1 cellular context compared by ENCODE assay signal in the genomic region with DNA sequence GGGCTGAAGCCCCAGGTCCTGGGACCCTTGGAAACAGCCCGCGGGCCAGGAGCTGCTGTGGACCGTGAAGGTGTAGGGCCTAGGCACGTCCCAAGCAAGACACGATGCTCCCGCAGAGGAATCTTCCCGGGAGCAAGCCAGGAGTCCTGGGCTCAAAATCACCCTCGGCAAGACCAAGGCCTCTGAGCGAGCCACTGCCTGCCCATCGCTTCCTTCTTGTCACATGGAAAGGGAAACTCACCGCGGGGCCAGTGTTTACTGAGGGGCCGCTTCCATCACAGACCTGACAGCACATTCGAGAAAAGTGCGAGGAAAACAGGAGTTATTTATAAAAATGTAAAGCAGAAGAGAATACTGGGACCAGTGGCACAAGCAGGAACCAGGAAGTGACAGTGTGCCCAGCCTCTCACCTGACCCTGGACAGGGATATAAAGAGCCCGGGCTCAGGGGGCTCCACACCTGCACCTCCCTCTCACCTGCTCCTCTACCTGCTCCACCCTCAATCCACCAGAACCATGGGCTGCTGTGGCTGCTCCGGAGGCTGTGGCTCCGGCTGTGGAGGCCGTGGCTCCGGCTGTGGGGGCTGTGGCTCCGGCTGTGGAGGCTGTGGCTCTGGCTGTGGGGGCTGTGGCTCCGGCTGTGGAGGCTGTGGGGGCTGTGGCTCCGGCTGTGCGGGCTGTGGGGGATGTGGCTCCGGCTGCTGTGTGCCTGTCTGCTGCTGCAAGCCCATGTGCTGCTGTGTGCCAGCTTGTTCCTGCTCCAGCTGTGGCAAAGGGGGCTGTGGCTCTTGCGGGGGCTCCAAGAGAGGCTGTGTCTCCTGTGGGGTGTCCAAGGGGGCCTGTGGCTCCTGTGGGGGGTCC.
TF ChIP-seq lines count a peak whose summit lies in the region.

A gene with protein sequence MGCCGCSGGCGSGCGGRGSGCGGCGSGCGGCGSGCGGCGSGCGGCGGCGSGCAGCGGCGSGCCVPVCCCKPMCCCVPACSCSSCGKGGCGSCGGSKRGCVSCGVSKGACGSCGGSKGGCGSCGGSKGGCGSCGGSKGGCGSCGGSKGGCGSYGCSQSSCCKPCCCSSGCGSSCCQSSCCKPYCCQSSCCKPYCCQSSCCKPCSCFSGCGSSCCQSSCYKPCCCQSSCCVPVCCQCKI (plus strand): TSS at position 450 of the 860 bp plus-strand sequence. CDS start 66 bp downstream, at position 516.

TF ChIP-seq in IMR-90, 13 proteins besides CTCF, POLR2A, EP300 and RAD21:
- TF ChIP-seq MAFK (IDR thresholded peaks at IDR 0.05; ENCODE audit: low read depth, low read length), result no peak
- TF ChIP-seq FOS (IDR thresholded peaks at IDR 0.05; ENCODE audit: low read depth, low read length), result no peak
- TF ChIP-seq CEBPB (IDR thresholded peaks at IDR 0.05; ENCODE audit: low read depth, low read length), result no peak
- no peak for TF ChIP-seq RCOR1 (IDR thresholded peaks at IDR 0.05; ENCODE audit: insufficient replicate concordance, low read length)
- no peak for TF ChIP-seq BHLHE40 (IDR thresholded peaks at IDR 0.05; ENCODE audit: low read depth, low read length)
- TF ChIP-seq CHD1 (IDR thresholded peaks at IDR 0.05; ENCODE audit: low read depth, low read length), result no peak
- TF ChIP-seq MXI1 (IDR thresholded peaks at IDR 0.05; ENCODE audit: borderline replicate concordance, low read depth, low read length), result no peak
- TF ChIP-seq ELK1 (IDR thresholded peaks at IDR 0.05; ENCODE audit: borderline replicate concordance, low read depth, low read length), result no peak
- TF ChIP-seq, protein P1, sequence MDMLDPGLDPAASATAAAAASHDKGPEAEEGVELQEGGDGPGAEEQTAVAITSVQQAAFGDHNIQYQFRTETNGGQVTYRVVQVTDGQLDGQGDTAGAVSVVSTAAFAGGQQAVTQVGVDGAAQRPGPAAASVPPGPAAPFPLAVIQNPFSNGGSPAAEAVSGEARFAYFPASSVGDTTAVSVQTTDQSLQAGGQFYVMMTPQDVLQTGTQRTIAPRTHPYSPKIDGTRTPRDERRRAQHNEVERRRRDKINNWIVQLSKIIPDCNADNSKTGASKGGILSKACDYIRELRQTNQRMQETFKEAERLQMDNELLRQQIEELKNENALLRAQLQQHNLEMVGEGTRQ (IDR thresholded peaks at IDR 0.05; ENCODE audit: low read depth, low read length), result no peak
- TF ChIP-seq RFX5 (IDR thresholded peaks at IDR 0.05; ENCODE audit: low read depth, low read length), result no peak
- TF ChIP-seq NFE2L2 (IDR thresholded peaks at IDR 0.05; ENCODE audit: low read depth, low read length), result no peak
- no peak for TF ChIP-seq SMC3 (IDR thresholded peaks at IDR 0.05; ENCODE audit: low read depth, low read length)
- TF ChIP-seq MAZ (IDR thresholded peaks at IDR 0.05; ENCODE audit: borderline replicate concordance, low read depth, low read length), result no peak
